7 cellular contexts compared by ENCODE assay signal in the genomic region with DNA sequence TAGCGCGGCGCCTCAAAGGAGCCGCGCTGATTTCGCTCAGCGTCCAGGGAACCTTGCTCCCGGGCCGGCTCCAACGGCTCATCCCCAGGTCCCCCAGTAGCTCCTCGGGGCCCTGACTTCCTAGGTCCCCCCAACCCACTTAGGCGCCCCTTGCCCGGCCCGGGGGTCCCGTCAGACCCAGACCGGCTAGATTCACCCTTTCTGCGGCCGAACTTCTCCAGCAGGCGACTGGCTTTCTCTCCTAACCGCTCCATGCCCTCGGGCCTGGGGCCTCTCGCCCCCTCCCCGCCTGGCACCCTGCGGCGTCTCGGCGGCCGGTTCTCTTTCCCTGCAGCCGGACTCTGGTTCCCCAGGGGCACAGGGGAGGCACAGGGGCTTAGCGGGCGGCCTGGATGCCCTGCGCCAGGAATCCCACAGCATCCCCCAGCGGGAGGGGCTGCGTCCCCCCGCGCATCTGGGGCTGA. TPM values are rescaled to one million over a fixed set of nuclear protein-coding genes. Genes with fewer than 3 reads are reported as not detected.
DNase-seq lines count a peak whose midpoint lies in the region; ATAC-seq and TF ChIP-seq lines count a peak whose summit lies in the region.

No MANE protein-coding gene starts in this region.

- H3K36me3 Mint-ChIP-seq in activated CD8-positive, alpha-beta T cell treated with anti-CD3 and anti-CD28 coated beads for 36 hours (ENCODE audit: low read depth), result no peaks in the 10 kb centered on the region
- H3K36me3 Mint-ChIP-seq in stimulated activated memory B cell treated with anti-CD40 and anti-IgM and Interleukin-4, amounts not matched to agents 10 μg/mL and 1 μg/mL and 100 μg/mL, for 72 hours, result no peaks in the 10 kb centered on the region

- intact Hi-C loops in activated CD8-positive, alpha-beta T cell treated with anti-CD3 and anti-CD28 coated beads for 36 hours (cut with micrococcal nuclease), result no loop called here

- peak overlapping the region; percentile 78 for H3K4me3 ChIP-seq in HFF-Myc (replicated peaks; ENCODE audit: low read depth, low read length)
- H3K4me3 ChIP-seq in iPS-18a (ENCODE audit: low read length), result peak overlapping the region; percentile 75

- CTCF ChIA-PET in activated CD8-positive, alpha-beta T cell treated with anti-CD3 and anti-CD28 coated beads for 36 hours (lab: Charles Lee), result interaction anchor here (1.0 to 10.7 kb wide), 29 partner anchors 11 to 425 kb away, joined by 3 to 518 read pairs (median 6); a partner anchor contains a TSS

- TF ChIP-seq CTCF in HFF-Myc (IDR thresholded peaks at IDR 0.05; ENCODE audit: low read depth, low read length, missing control alignments), result no peak
- TF ChIP-seq CTCF in activated CD8-positive, alpha-beta T cell treated with anti-CD3 and anti-CD28 coated beads for 36 hours (IDR thresholded peaks at IDR 0.05), result no peak

- H3K27me3 ChIP-seq in iPS-18a (ENCODE audit: control insufficient read depth, insufficient read depth, low read length), result peaks cover 4% of the 10 kb centered on the region

- DNase-seq in HFF-Myc (ENCODE audit: extremely low read depth, low read depth) (no peak), occipital lobe (lab: John Stamatoyannopoulos, UW) (no peak), kidney glomerular epithelial cell (lab: John Stamatoyannopoulos, UW) (no peak)
- DNase-seq in activated CD8-positive, alpha-beta T cell treated with anti-CD3 and anti-CD28 coated beads for 36 hours, result no peak

- no peak overlapping the region for H3K27ac Mint-ChIP-seq in activated CD8-positive, alpha-beta T cell treated with anti-CD3 and anti-CD28 coated beads for 36 hours
- no peak overlapping the region for H3K27ac Mint-ChIP-seq in stimulated activated memory B cell treated with anti-CD40 and anti-IgM and Interleukin-4, amounts not matched to agents 10 μg/mL and 1 μg/mL and 100 μg/mL, for 72 hours

- no peaks in the 10 kb centered on the region for H3K9me3 Mint-ChIP-seq in activated CD8-positive, alpha-beta T cell treated with anti-CD3 and anti-CD28 coated beads for 36 hours
- H3K9me3 Mint-ChIP-seq in stimulated activated memory B cell treated with anti-CD40 and anti-IgM and Interleukin-4, amounts not matched to agents 10 μg/mL and 1 μg/mL and 100 μg/mL, for 72 hours, result no peaks in the 10 kb centered on the region

- H3K36me3 ChIP-seq in iPS-18a (ENCODE audit: control insufficient read depth, low read depth, low read length), result peaks cover 16% of the 10 kb centered on the region

- H3K4me3 Mint-ChIP-seq in activated CD8-positive, alpha-beta T cell treated with anti-CD3 and anti-CD28 coated beads for 36 hours, result no peak overlapping the region
- no peak overlapping the region for H3K4me3 Mint-ChIP-seq in stimulated activated memory B cell treated with anti-CD40 and anti-IgM and Interleukin-4, amounts not matched to agents 10 μg/mL and 1 μg/mL and 100 μg/mL, for 72 hours

- H3K4me1 Mint-ChIP-seq in activated CD8-positive, alpha-beta T cell treated with anti-CD3 and anti-CD28 coated beads for 36 hours (ENCODE audit: low read depth), result peaks cover 10% of the 10 kb centered on the region
- H3K4me1 Mint-ChIP-seq in stimulated activated memory B cell treated with anti-CD40 and anti-IgM and Interleukin-4, amounts not matched to agents 10 μg/mL and 1 μg/mL and 100 μg/mL, for 72 hours, result peaks cover 6% of the 10 kb centered on the region

- POLR2A ChIA-PET in activated CD8-positive, alpha-beta T cell treated with anti-CD3 and anti-CD28 coated beads for 36 hours (lab: Charles Lee), result interaction anchor here (1.2 to 2.2 kb wide), 8 partner anchors 8 to 87 kb away, joined by 3 to 10 read pairs (median 6); a partner anchor contains a TSS

- no peaks in the 10 kb centered on the region for H3K9me3 ChIP-seq in iPS-18a (ENCODE audit: control insufficient read depth, low read depth, low read length)

- H3K27ac ChIP-seq in iPS-18a (ENCODE audit: low read length), result no peak overlapping the region

- no peaks in the 10 kb centered on the region for H3K27me3 Mint-ChIP-seq in activated CD8-positive, alpha-beta T cell treated with anti-CD3 and anti-CD28 coated beads for 36 hours
- peaks cover 17% of the 10 kb centered on the region for H3K27me3 Mint-ChIP-seq in stimulated activated memory B cell treated with anti-CD40 and anti-IgM and Interleukin-4, amounts not matched to agents 10 μg/mL and 1 μg/mL and 100 μg/mL, for 72 hours

- peak; percentile 2 for ATAC-seq in activated CD8-positive, alpha-beta T cell treated with anti-CD3 and anti-CD28 coated beads for 36 hours
- peak; percentile 22 for ATAC-seq in stimulated activated memory B cell treated with anti-CD40 and anti-IgM and Interleukin-4, amounts not matched to agents 10 μg/mL and 1 μg/mL and 100 μg/mL, for 72 hours
- no peak for ATAC-seq in GM19328 (IDR thresholded peaks at IDR 0.05; ENCODE audit: unreplicated experiment)

- H3K9ac ChIP-seq in iPS-18a (ENCODE audit: low read length), result peak overlapping the region; percentile 71

- peaks cover 32% of the 10 kb centered on the region for H3K4me1 ChIP-seq in iPS-18a (ENCODE audit: control insufficient read depth, low read depth, low read length)

RNA-seq across cellular contexts. Expression of a gene that starts 0.3 kb away (rescaled TPM):
- total RNA-seq in activated CD8-positive, alpha-beta T cell treated with anti-CD3 and anti-CD28 coated beads for 36 hours, result 1 to 10 TPM; 2.3 to 2.6 TPM
- 8.1 TPM for total RNA-seq in occipital lobe

RNA-seq across cellular contexts. Expression of a gene that starts 25.2 kb away (rescaled TPM):
- 10 to 100 TPM; 80.3 to 82.2 TPM for total RNA-seq in activated CD8-positive, alpha-beta T cell treated with anti-CD3 and anti-CD28 coated beads for 36 hours
- 20.9 TPM for total RNA-seq in occipital lobe

RNA-seq across cellular contexts. Expression of a gene that starts 27.9 kb away (rescaled TPM):
- total RNA-seq in activated CD8-positive, alpha-beta T cell treated with anti-CD3 and anti-CD28 coated beads for 36 hours, result 10 to 100 TPM; 13.2 to 13.5 TPM
- 5.5 TPM for total RNA-seq in occipital lobe

RNA-seq across cellular contexts. Expression of a gene that starts 52.7 kb away (rescaled TPM):
- 100 to 1,000 TPM; 119 to 120 TPM for total RNA-seq in activated CD8-positive, alpha-beta T cell treated with anti-CD3 and anti-CD28 coated beads for 36 hours
- 149 TPM for total RNA-seq in occipital lobe

RNA-seq across cellular contexts. Expression of a gene that starts 52.9 kb away (rescaled TPM):
- total RNA-seq in activated CD8-positive, alpha-beta T cell treated with anti-CD3 and anti-CD28 coated beads for 36 hours, result 100 to 1,000 TPM; 107 to 116 TPM
- 39.8 TPM for total RNA-seq in occipital lobe
